In the genomic region with DNA sequence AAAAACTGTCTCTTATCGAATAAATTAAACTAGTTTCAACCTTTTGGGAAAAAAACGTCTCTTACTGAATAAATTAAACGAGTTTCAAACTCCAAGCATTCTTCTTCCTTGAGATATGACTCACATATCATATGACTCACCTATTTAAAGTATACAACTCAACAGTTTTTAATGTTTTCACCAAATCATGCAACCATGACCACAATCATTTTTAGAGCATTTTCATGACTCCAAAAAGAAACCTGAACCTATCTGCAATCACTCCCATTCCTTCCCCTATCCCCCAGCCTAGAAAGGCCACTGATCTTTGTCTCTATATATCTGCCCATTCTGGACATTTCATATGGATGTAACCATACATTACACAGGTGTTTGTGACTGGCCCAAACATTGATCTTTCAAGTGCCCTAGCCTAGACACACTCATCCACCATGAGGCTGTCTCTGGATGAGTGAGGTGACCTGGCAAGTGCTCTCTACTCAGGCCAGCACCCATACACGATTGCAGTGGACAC, we compare ENCODE assay signal across 10 cellular contexts.
DNase-seq lines count a peak whose midpoint lies in the region; ATAC-seq, FAIRE-seq and TF ChIP-seq lines count a peak whose summit lies in the region.
"Had no signal": no experiment of that assay in that cellular context is flagged by ENCODE, and none has a peak within 500 bp of the region (broad histone marks: within the 10 kb centered on the region; RNA-seq: fewer than 3 reads in every experiment).

No MANE protein-coding gene starts in this region.

- H3K9me3 ChIP-seq in Panc1 (ENCODE audit: control insufficient read depth, insufficient read depth, low read depth, low read length): no peaks in the 10 kb centered on the region
- no peaks in the 10 kb centered on the region for H3K9me3 ChIP-seq in HepG2 (ENCODE audit: low read length)

- DNase-seq in activated naive CD4-positive, alpha-beta T cell treated with anti-CD3 and anti-CD28 coated beads, Interleukin-2, amount 10 ng/mL, durations not matched to agents 7 days and 5 days: no peak
- no peak for DNase-seq in activated naive CD4-positive, alpha-beta T cell treated with anti-CD3 and anti-CD28 coated beads, Interleukin-2, amount 50 U/mL, for 16 hours
- no peak for DNase-seq in Panc1 (ENCODE audit: low read depth, low spot score)
- peak; percentile 21 to 56 for DNase-seq in erythroblast (lab: John Stamatoyannopoulos, UW)
- no peak for DNase-seq in type B pancreatic cell (ENCODE audit: extremely low spot score, unreplicated experiment)
- no peak for DNase-seq in D341Med (ENCODE audit: low spot score)
- no peak for DNase-seq in HepG2 (ENCODE audit: low spot score)
- DNase-seq in activated CD4-positive, alpha-beta T cell treated with anti-CD3 and anti-CD28 coated beads, Interleukin-2, amount 50 U/mL, for 1 hour: no peak
- DNase-seq: DND-41, T1000 had no signal

- no peaks in the 10 kb centered on the region for H3K9me3 Mint-ChIP-seq in activated naive CD4-positive, alpha-beta T cell treated with anti-CD3 and anti-CD28 coated beads, Interleukin-2, amount 10 ng/mL, durations not matched to agents 7 days and 5 days
- no peaks in the 10 kb centered on the region for H3K9me3 Mint-ChIP-seq in type B pancreatic cell

- H3K27ac ChIP-seq in Panc1 (ENCODE audit: low read length) (no peak overlapping the region), HepG2 (ENCODE audit: extremely low read length, insufficient read depth, low read length) (no peak overlapping the region)

- no peak overlapping the region for H3K4me2 ChIP-seq in HepG2 (ENCODE audit: low read depth, low read length)

- H3K36me3 ChIP-seq in Panc1 (ENCODE audit: control insufficient read depth, insufficient read depth, low read length) (no peaks in the 10 kb centered on the region; the same call in 1 of the 2 replicates), HepG2 (replicated peaks in 1 of 2; ENCODE audit: control insufficient read depth in 1 of 2, insufficient read depth in 2 of 2, low read length in 2 of 2) (peaks cover 0 to 2% of the 10 kb centered on the region in 2 experiments; a peak in 3 of 5 replicates)

- no peak overlapping the region for H2AFZ ChIP-seq in HepG2 (ENCODE audit: low read length)

- CTCF ChIA-PET in activated naive CD4-positive, alpha-beta T cell treated with anti-CD3 and anti-CD28 coated beads, Interleukin-2, amount 10 ng/mL, durations not matched to agents 7 days and 5 days (lab: Charles Lee): interaction anchor here (0.6 kb wide), 1 partner anchor 48 kb away, joined by 4 read pairs; no protein-coding TSS in a partner anchor
- CTCF ChIA-PET in Panc1 (lab: Charles Lee) (no interaction called here), HepG2 (lab: Yijun Ruan, JAX; ENCODE audit: low intra/inter-chr PET ratio, low total read pairs) (no interaction called here)

- WGBS in HepG2 (ENCODE audit: low lambda C conversion rate): 97% methylated on average over 4 of the region's 4 CpGs

- no peak for TF ChIP-seq EP300 in HepG2 (IDR thresholded peaks at IDR 0.05; ENCODE audit: low read depth in 2 of 2, low read length in 2 of 2)
- TF ChIP-seq EP300 in HepG2 (CRISPR knock-in tag; IDR thresholded peaks at IDR 0.05; ENCODE audit: borderline replicate concordance): no peak

- no peak for TF ChIP-seq RAD21 in HepG2 (CRISPR knock-in tag; IDR thresholded peaks at IDR 0.05)

- no peak overlapping the region for H3K4me3 Mint-ChIP-seq in activated naive CD4-positive, alpha-beta T cell treated with anti-CD3 and anti-CD28 coated beads, Interleukin-2, amount 10 ng/mL, durations not matched to agents 7 days and 5 days
- H3K4me3 Mint-ChIP-seq in type B pancreatic cell: no peak overlapping the region

- no peaks in the 10 kb centered on the region for H3K79me2 ChIP-seq in HepG2 (ENCODE audit: insufficient read depth, low read length)

- TF ChIP-seq POLR2A in erythroblast (IDR thresholded peaks at IDR 0.05; ENCODE audit: low read length) (no peak), HepG2 (IDR thresholded peaks at IDR 0.05; ENCODE audit: insufficient read depth in 1 of 2, low read depth in 2 of 2, low read length in 2 of 2) (no peak)

- no peak overlapping the region for H3K4me3 ChIP-seq in Panc1 (ENCODE audit: low read depth in 2 of 2, low read length in 2 of 2)
- no peak overlapping the region for H3K4me3 ChIP-seq in HepG2 (replicated peaks in 1 of 3; ENCODE audit: insufficient read depth in 1 of 3, low read depth in 2 of 3, low read length in 3 of 3)

- peaks cover 54% of the 10 kb centered on the region for H3K4me1 Mint-ChIP-seq in activated naive CD4-positive, alpha-beta T cell treated with anti-CD3 and anti-CD28 coated beads, Interleukin-2, amount 10 ng/mL, durations not matched to agents 7 days and 5 days
- H3K4me1 Mint-ChIP-seq in type B pancreatic cell (ENCODE audit: unreplicated experiment): peaks cover 36% of the 10 kb centered on the region

- TF ChIP-seq CTCF in Panc1 (IDR thresholded peaks at IDR 0.05) (no peak), type B pancreatic cell (conservative IDR thresholded peaks at IDR 0.05) (no peak), HepG2 (CRISPR knock-in tag; IDR thresholded peaks at IDR 0.05) (no peak)

- BruUV-seq in Panc1 (replicated peaks; lab: Mats Ljungman, UMichigan) (no TSS peak), HepG2 (replicated peaks; lab: Mats Ljungman, UMichigan) (no TSS peak)

- H3K9ac ChIP-seq in HepG2 (ENCODE audit: insufficient read depth, low read depth, low read length): no peak overlapping the region

- peak overlapping the region; percentile 35 for H3K27ac Mint-ChIP-seq in activated naive CD4-positive, alpha-beta T cell treated with anti-CD3 and anti-CD28 coated beads, Interleukin-2, amount 10 ng/mL, durations not matched to agents 7 days and 5 days
- peak overlapping the region; percentile 29 for H3K27ac Mint-ChIP-seq in type B pancreatic cell

- intact Hi-C loops in Panc1 (cut with micrococcal nuclease; ENCODE audit: unreplicated experiment): no loop called here
- intact Hi-C loops in HepG2 (cut with micrococcal nuclease; ENCODE audit: unreplicated experiment): no loop called here

- ATAC-seq in Panc1 (peak; percentile 73), HepG2 (no peak)

- POLR2A ChIA-PET in Panc1 (lab: Charles Lee) (no interaction called here), HepG2 (lab: Yijun Ruan, JAX) (no interaction called here)

- peaks cover 6% of the 10 kb centered on the region for H3K4me1 ChIP-seq in Panc1 (ENCODE audit: control insufficient read depth, insufficient read depth, low read length)
- H3K4me1 ChIP-seq in HepG2 (ENCODE audit: insufficient read depth, low read length): no peaks in the 10 kb centered on the region

- in situ Hi-C loops in Panc1 (cut with HindIII; ENCODE audit: low pct_unique_long_range_greater_than_20kb, low sequenced_read_pairs) (no loop called here), HepG2 (cut with HindIII; ENCODE audit: extremely low pct_ligation_motif_present, low pct_unique_long_range_greater_than_20kb) (no loop called here)

- H3K27me3 Mint-ChIP-seq in activated naive CD4-positive, alpha-beta T cell treated with anti-CD3 and anti-CD28 coated beads, Interleukin-2, amount 10 ng/mL, durations not matched to agents 7 days and 5 days: no peaks in the 10 kb centered on the region
- H3K27me3 Mint-ChIP-seq in type B pancreatic cell: no peaks in the 10 kb centered on the region

- H3K27me3 ChIP-seq in Panc1 (ENCODE audit: control insufficient read depth, insufficient read depth, low read length) (no peaks in the 10 kb centered on the region), HepG2 (ENCODE audit: control insufficient read depth in 1 of 2, insufficient read depth in 2 of 2, low read length in 2 of 2) (no peaks in the 10 kb centered on the region)

- FAIRE-seq in HepG2 (lab: Jason Lieb, UNC): no peak

- H4K20me1 ChIP-seq in HepG2 (ENCODE audit: insufficient read depth, low read length): no peaks in the 10 kb centered on the region

- H3K36me3 Mint-ChIP-seq in activated naive CD4-positive, alpha-beta T cell treated with anti-CD3 and anti-CD28 coated beads, Interleukin-2, amount 10 ng/mL, durations not matched to agents 7 days and 5 days: peaks cover 40% of the 10 kb centered on the region
- no peaks in the 10 kb centered on the region for H3K36me3 Mint-ChIP-seq in type B pancreatic cell

TF ChIP-seq in HepG2, 621 proteins besides CTCF, POLR2A, EP300 and RAD21:
- TF ChIP-seq GTF2F1 (IDR thresholded peaks at IDR 0.05; ENCODE audit: low read length) (no peak), MTA1 (CRISPR knock-in tag; IDR thresholded peaks at IDR 0.05; ENCODE audit: borderline replicate concordance) (no peak), ZNF326 (CRISPR knock-in tag; IDR thresholded peaks at IDR 0.05; ENCODE audit: borderline replicate concordance) (no peak), HNRNPL (IDR thresholded peaks at IDR 0.05; ENCODE audit: low read depth, low read length) (no peak), YY1 (IDR thresholded peaks at IDR 0.05; ENCODE audit: insufficient read depth, insufficient replicate concordance, low read depth, low read length) (no peak), ADNP (CRISPR knock-in tag; IDR thresholded peaks at IDR 0.05) (no peak)

Comparison
In these comparisons a context has a peak if more than half of its experiments do, and no peak if none do; other contexts are left out.
1. DNase-seq: peak in erythroblast (2 of 2); none in activated naive CD4-positive, alpha-beta T cell treated with anti-CD3 and anti-CD28 coated beads, Interleukin-2, amount 10 ng/mL, durations not matched to agents 7 days and 5 days (single experiment), activated naive CD4-positive, alpha-beta T cell treated with anti-CD3 and anti-CD28 coated beads, Interleukin-2, amount 50 U/mL, for 16 hours (single experiment), Panc1 (single experiment), type B pancreatic cell (single experiment), D341Med (single experiment), HepG2 (single experiment) and activated CD4-positive, alpha-beta T cell treated with anti-CD3 and anti-CD28 coated beads, Interleukin-2, amount 50 U/mL, for 1 hour (single experiment).